23 cellular contexts compared by ENCODE assay signal in genomic region chr12:116595672-116596071, GRCh38.
"Had no signal": no experiment of that assay in that cellular context is flagged by ENCODE, and none has a peak within 500 bp of the region (broad histone marks: within the 10 kb centered on the region; RNA-seq: fewer than 3 reads in every experiment).

No MANE protein-coding gene starts in this region.

- FAIRE-seq: bronchial epithelial cell, urothelium cell line had no signal

- H3K4me3 ChIP-seq: esophagus muscularis mucosa, heart right ventricle, left lung, lung, mucosa of descending colon, thoracic aorta had no signal

- H3K27ac ChIP-seq: esophagus muscularis mucosa, foreskin keratinocyte, heart right ventricle, thoracic aorta, VCaP had no signal

- H3K9me3 ChIP-seq: esophagus muscularis mucosa, heart right ventricle, left lung, mucosa of descending colon, thoracic aorta had no signal

- H3K36me3 ChIP-seq: esophagus muscularis mucosa, heart right ventricle, left lung, thoracic aorta had no signal

- H3K27ac Mint-ChIP-seq: activated CD4-positive, alpha-beta memory T cell treated with anti-CD3 and anti-CD28 coated beads for 36 hours; activated naive CD4-positive, alpha-beta T cell treated with anti-CD3 and anti-CD28 coated beads, Interleukin-2, amount 50 U/mL, for 24 hours; activated T-helper 2 cell treated with anti-CD3 and anti-CD28 coated beads, Interferon-gamma antibody, Interleukin-2, Interleukin-4, amounts not matched to agents 10 μg/mL and 5 μg/mL and 100 μg/mL, durations not matched to agents 14 hours and 24 hours and 36 hours; endodermal cell; stimulated activated naive CD8-positive, alpha-beta T cell treated with anti-CD3 and anti-CD28 coated beads, Interleukin-15, Interleukin-2, amounts not matched to agents 100 ng/mL and 50 ng/mL, for 24 hours had no signal

- H3K27me3 ChIP-seq: esophagus muscularis mucosa, foreskin keratinocyte, heart right ventricle, left lung had no signal

- H3K36me3 Mint-ChIP-seq: activated CD4-positive, alpha-beta memory T cell treated with anti-CD3 and anti-CD28 coated beads for 36 hours; activated naive CD4-positive, alpha-beta T cell treated with anti-CD3 and anti-CD28 coated beads, Interleukin-2, amount 50 U/mL, for 24 hours had no signal

- ATAC-seq: foreskin keratinocyte, left lung, mucosa of descending colon had no signal

- H3K4me3 Mint-ChIP-seq: activated CD4-positive, alpha-beta memory T cell treated with anti-CD3 and anti-CD28 coated beads for 36 hours; activated naive CD4-positive, alpha-beta T cell treated with anti-CD3 and anti-CD28 coated beads, Interleukin-2, amount 50 U/mL, for 24 hours; central memory CD8-positive, alpha-beta T cell; dendritic cell treated with granulocyte-macrophage colony-stimulating factor and Interleukin-4, amounts not matched to agents 40 ng/mL and 50 ng/mL, for 4 days; endodermal cell; neural crest cell; stimulated activated naive CD8-positive, alpha-beta T cell treated with anti-CD3 and anti-CD28 coated beads, Interleukin-15, Interleukin-2, amounts not matched to agents 100 ng/mL and 50 ng/mL, for 24 hours had no signal

- H3K27me3 Mint-ChIP-seq: activated CD4-positive, alpha-beta memory T cell treated with anti-CD3 and anti-CD28 coated beads for 36 hours; activated naive CD4-positive, alpha-beta T cell treated with anti-CD3 and anti-CD28 coated beads, Interleukin-2, amount 50 U/mL, for 24 hours; central memory CD8-positive, alpha-beta T cell; stimulated activated naive CD8-positive, alpha-beta T cell treated with anti-CD3 and anti-CD28 coated beads, Interleukin-15, Interleukin-2, amounts not matched to agents 100 ng/mL and 50 ng/mL, for 24 hours had no signal

- H3K9me3 Mint-ChIP-seq: activated CD4-positive, alpha-beta memory T cell treated with anti-CD3 and anti-CD28 coated beads for 36 hours; activated naive CD4-positive, alpha-beta T cell treated with anti-CD3 and anti-CD28 coated beads, Interleukin-2, amount 50 U/mL, for 24 hours; activated T-helper 2 cell treated with anti-CD3 and anti-CD28 coated beads, Interferon-gamma antibody, Interleukin-2, Interleukin-4, amounts not matched to agents 10 μg/mL and 5 μg/mL and 100 μg/mL, durations not matched to agents 14 hours and 24 hours and 36 hours; central memory CD8-positive, alpha-beta T cell; dendritic cell treated with granulocyte-macrophage colony-stimulating factor and Interleukin-4, amounts not matched to agents 40 ng/mL and 50 ng/mL, for 4 days; endodermal cell; neural crest cell; stimulated activated naive CD8-positive, alpha-beta T cell treated with anti-CD3 and anti-CD28 coated beads, Interleukin-15, Interleukin-2, amounts not matched to agents 100 ng/mL and 50 ng/mL, for 24 hours had no signal

- H3K4me1 ChIP-seq: foreskin keratinocyte had no signal

- DNase-seq: activated CD4-positive, alpha-beta memory T cell treated with anti-CD3 and anti-CD28 coated beads for 36 hours; activated CD4-positive, alpha-beta T cell treated with anti-CD3 and anti-CD28 coated beads for 48 hours; activated T-cell treated with anti-CD3 and anti-CD28 coated beads, Interleukin-2, amount 50 U/mL, for 48 hours; endodermal cell; foreskin keratinocyte; heart right ventricle; kidney glomerular epithelial cell; left lung; mucosa of descending colon; occipital lobe; trophoblast cell had no signal
